ENCODE assay signal across 8 cellular contexts in the genomic region with DNA sequence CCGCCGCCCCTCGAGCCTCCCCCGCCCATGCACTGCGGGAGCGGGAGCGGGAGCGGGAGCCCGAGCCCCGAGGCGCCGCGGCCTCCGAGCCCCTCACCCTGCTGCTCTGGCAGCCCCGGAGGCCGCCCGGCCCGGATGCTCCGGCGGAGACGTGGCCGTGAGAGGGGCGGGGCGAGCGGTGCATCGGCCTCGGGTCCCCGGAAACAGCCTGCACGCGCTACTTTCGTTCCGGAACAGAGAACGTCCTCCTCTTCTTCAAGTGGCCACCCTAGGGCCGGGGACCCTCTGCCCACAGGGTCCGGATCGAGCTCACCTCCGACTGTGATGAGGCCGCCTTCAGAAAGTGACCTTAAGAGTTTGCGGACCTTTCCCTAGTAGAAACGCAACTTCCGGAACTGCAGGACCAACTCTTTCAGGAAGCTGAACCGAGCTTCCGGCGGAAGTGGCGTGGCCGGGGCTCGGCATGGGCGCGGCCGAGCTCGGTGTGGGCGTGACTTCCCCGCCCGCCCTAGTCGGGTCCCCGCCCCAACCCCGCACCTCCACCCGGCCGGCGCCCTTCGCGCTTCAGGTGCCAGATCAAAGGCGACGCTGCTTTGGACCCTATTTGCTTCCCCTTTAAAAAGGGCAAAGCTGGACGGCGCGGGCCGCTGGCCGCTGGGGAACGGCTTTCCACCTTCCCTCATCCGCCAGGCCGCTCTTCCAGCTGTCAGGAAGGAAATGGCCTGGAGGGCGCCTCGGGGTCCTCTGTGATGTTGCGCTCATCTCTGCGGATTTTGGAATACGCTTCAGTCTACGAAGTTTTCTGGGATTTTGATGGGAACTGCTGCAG. TPM values are rescaled to one million over a fixed set of nuclear protein-coding genes. Genes with fewer than 3 reads are reported as not detected.
DNase-seq lines count a peak whose midpoint lies in the region; ATAC-seq lines count a peak whose summit lies in the region.

A gene with protein sequence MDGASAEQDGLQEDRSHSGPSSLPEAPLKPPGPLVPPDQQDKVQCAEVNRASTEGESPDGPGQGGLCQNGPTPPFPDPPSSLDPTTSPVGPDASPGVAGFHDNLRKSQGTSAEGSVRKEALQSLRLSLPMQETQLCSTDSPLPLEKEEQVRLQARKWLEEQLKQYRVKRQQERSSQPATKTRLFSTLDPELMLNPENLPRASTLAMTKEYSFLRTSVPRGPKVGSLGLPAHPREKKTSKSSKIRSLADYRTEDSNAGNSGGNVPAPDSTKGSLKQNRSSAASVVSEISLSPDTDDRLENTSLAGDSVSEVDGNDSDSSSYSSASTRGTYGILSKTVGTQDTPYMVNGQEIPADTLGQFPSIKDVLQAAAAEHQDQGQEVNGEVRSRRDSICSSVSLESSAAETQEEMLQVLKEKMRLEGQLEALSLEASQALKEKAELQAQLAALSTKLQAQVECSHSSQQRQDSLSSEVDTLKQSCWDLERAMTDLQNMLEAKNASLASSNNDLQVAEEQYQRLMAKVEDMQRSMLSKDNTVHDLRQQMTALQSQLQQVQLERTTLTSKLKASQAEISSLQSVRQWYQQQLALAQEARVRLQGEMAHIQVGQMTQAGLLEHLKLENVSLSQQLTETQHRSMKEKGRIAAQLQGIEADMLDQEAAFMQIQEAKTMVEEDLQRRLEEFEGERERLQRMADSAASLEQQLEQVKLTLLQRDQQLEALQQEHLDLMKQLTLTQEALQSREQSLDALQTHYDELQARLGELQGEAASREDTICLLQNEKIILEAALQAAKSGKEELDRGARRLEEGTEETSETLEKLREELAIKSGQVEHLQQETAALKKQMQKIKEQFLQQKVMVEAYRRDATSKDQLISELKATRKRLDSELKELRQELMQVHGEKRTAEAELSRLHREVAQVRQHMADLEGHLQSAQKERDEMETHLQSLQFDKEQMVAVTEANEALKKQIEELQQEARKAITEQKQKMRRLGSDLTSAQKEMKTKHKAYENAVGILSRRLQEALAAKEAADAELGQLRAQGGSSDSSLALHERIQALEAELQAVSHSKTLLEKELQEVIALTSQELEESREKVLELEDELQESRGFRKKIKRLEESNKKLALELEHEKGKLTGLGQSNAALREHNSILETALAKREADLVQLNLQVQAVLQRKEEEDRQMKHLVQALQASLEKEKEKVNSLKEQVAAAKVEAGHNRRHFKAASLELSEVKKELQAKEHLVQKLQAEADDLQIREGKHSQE (N-terminal part only) (minus strand): TSS at position 164 of the 829 bp plus-strand sequence. CDS start 6,741 bp downstream, outside the sequence.

- peaks cover 25% of the 10 kb centered on the region for H3K36me3 Mint-ChIP-seq in effector memory CD8-positive, alpha-beta T cell (ENCODE audit: insufficient read depth)
- H3K36me3 Mint-ChIP-seq in memory B cell = peaks cover 18% of the 10 kb centered on the region

- H3K27ac Mint-ChIP-seq in effector memory CD8-positive, alpha-beta T cell = peak within 1 kb of the TSS; percentile 100
- peak within 1 kb of the TSS; percentile 100 for H3K27ac Mint-ChIP-seq in memory B cell

- CTCF ChIA-PET in activated CD8-positive, alpha-beta memory T cell treated with anti-CD3 and anti-CD28 coated beads for 36 hours (lab: Charles Lee) = interaction anchor here (1.3 to 1.9 kb wide), 2 partner anchors 68 to 76 kb away, joined by 4 to 5 read pairs; no protein-coding TSS in a partner anchor

- peak within 1 kb of the TSS; percentile 97 to 99 for H3K4me3 Mint-ChIP-seq in effector memory CD8-positive, alpha-beta T cell
- H3K4me3 Mint-ChIP-seq in memory B cell = peak within 1 kb of the TSS; percentile 99

- DNase-seq in COLO668 (lab: John Stamatoyannopoulos, UW; ENCODE audit: unreplicated experiment) (peak; percentile 91), HT1080 (ENCODE audit: low read depth) (peak; percentile 88), NOMO-1 (lab: John Stamatoyannopoulos, UW; ENCODE audit: unreplicated experiment in 2 of 2) (peak; percentile 78 to 83), memory B cell (ENCODE audit: low spot score in 2 of 2) (peak; percentile 94)
- DNase-seq in effector memory CD8-positive, alpha-beta T cell = peak; percentile 90 to 94 (median 93)
- peak; percentile 93 for DNase-seq in stimulated activated CD8-positive, alpha-beta memory T cell treated with anti-CD3 and anti-CD28 coated beads, Interleukin-12 subunit alpha, Interleukin-12 subunit beta, amount 100 ng/mL, for 1 hour (ENCODE audit: low read depth)

- no peaks in the 10 kb centered on the region for H3K27me3 Mint-ChIP-seq in effector memory CD8-positive, alpha-beta T cell
- no peaks in the 10 kb centered on the region for H3K27me3 Mint-ChIP-seq in memory B cell

- no peaks in the 10 kb centered on the region for H3K9me3 Mint-ChIP-seq in effector memory CD8-positive, alpha-beta T cell
- H3K9me3 Mint-ChIP-seq in memory B cell = no peaks in the 10 kb centered on the region

- POLR2A ChIA-PET in activated CD8-positive, alpha-beta memory T cell treated with anti-CD3 and anti-CD28 coated beads for 36 hours (lab: Charles Lee) = interaction anchor here (0.8 to 0.9 kb wide), 2 partner anchors 44 to 59 kb away, joined by 3 read pairs; a partner anchor contains a TSS

- peak; percentile 82 for ATAC-seq in GM21360 (IDR thresholded peaks at IDR 0.05; ENCODE audit: unreplicated experiment)
- peak; percentile 93 for ATAC-seq in effector memory CD8-positive, alpha-beta T cell (replicated peaks)
- ATAC-seq in memory B cell (ENCODE audit: low read depth) = peak; percentile 98

- H3K4me1 Mint-ChIP-seq in effector memory CD8-positive, alpha-beta T cell (ENCODE audit: low read depth in 2 of 2) = peaks cover 25 to 34% of the 10 kb centered on the region in 2 donors
- peaks cover 23% of the 10 kb centered on the region for H3K4me1 Mint-ChIP-seq in memory B cell

RNA-seq across cellular contexts. Expression of the gene that starts here (rescaled TPM):
- total RNA-seq in HT1080 (2014; rRNA removed; shearing (Covaris generic)) = 76.4 and 80.9 TPM in 2 replicates
- 28.9 and 29.2 TPM in 2 replicates for polyA plus RNA-seq in HT1080 (2015; cell fraction: cytosol; rRNA removed)
- 50.0 and 60.0 TPM in 2 replicates for polyA plus RNA-seq in HT1080 (2015; cell fraction: nucleus; rRNA removed)
- total RNA-seq in activated CD8-positive, alpha-beta memory T cell treated with anti-CD3 and anti-CD28 coated beads for 36 hours = 10 to 100 TPM; 64.7 to 66.2 TPM

Comparison
In these comparisons a context has a peak if more than half of its experiments do, and no peak if none do; other contexts are left out.
1. Peak in every context shown above with its lines: DNase-seq and ATAC-seq.